ENCODE assay signal across 1 cellular context in genomic region chr1:151510957-151511635, GRCh38.
TF ChIP-seq lines count a peak whose summit lies in the region.

CGN (plus strand) TSS chr1:151511387; CDS start chr1:151518520, 7,133 bp downstream.

TF ChIP-seq in WTC11, 78 proteins besides CTCF, POLR2A, EP300 and RAD21 (continued from another document):
- TF ChIP-seq CDX4 (CRISPR knock-in tag; IDR thresholded peaks at IDR 0.05; ENCODE audit: borderline replicate concordance) (no peak), ATF2 (CRISPR knock-in tag; IDR thresholded peaks at IDR 0.05; ENCODE audit: borderline replicate concordance, low read depth) (no peak), NR2C2 (CRISPR knock-in tag; IDR thresholded peaks at IDR 0.05) (no peak), USF1 (CRISPR knock-in tag; IDR thresholded peaks at IDR 0.05) (peak; percentile 92), AR (CRISPR knock-in tag; IDR thresholded peaks at IDR 0.05) (no peak), ZNF423 (CRISPR knock-in tag; IDR thresholded peaks at IDR 0.05) (no peak), ZNF281 (CRISPR knock-in tag; IDR thresholded peaks at IDR 0.05) (no peak), ATF6 (CRISPR knock-in tag; IDR thresholded peaks at IDR 0.05) (no peak), ZNF425 (CRISPR knock-in tag; conservative IDR thresholded peaks at IDR 0.05) (no peak), TEAD4 (CRISPR knock-in tag; IDR thresholded peaks at IDR 0.05) (no peak)
TF ChIP-seq in WTC11: peak in this region for 13.
